In the genomic region with DNA sequence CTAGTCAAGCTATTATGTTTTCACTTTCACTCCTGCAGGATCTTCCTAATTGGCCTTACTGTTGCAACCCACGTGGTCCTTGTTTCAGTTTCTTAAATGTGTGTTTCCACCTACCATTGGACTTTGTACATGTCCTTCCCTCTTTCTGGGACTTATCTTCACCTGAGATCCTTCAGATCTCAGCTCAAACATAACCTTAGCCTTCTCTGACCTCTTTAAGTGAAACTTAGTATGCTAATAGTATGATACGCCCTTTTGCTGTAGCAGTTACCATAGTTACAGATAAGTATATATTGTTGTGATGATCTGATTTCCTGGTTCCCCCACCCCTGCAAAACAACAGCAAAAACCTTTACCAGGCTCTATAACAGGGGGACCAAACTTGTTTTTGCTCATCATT, we compare ENCODE assay signal across 16 cellular contexts. TPM values are rescaled to one million over a fixed set of nuclear protein-coding genes. Genes with fewer than 3 reads are reported as not detected.
DNase-seq lines count a peak whose midpoint lies in the region; ATAC-seq and TF ChIP-seq lines count a peak whose summit lies in the region.
"Had no signal": no experiment of that assay in that cellular context is flagged by ENCODE, and none has a peak within 500 bp of the region (broad histone marks: within the 10 kb centered on the region; RNA-seq: fewer than 3 reads in every experiment).

No MANE protein-coding gene starts in this region.

- intact Hi-C loops in CD14-positive monocyte (cut with micrococcal nuclease), result no loop called here

- no peak for TF ChIP-seq CTCF in CD14-positive monocyte (IDR thresholded peaks at IDR 0.05)

- no peaks in the 10 kb centered on the region for H3K9me3 ChIP-seq in CD8-positive, alpha-beta memory T cell (ENCODE audit: low read length)
- H3K9me3 ChIP-seq: BLaER1 had no signal

- POLR2A ChIA-PET in CD8-positive, alpha-beta memory T cell (lab: Charles Lee), result no interaction called here

- CTCF ChIA-PET in CD8-positive, alpha-beta memory T cell (lab: Charles Lee), result no interaction called here

- peaks cover 29% of the 10 kb centered on the region for H3K36me3 ChIP-seq in CD8-positive, alpha-beta memory T cell (ENCODE audit: insufficient read depth, low read length)

- no peak overlapping the region for H3K4me3 ChIP-seq in CD8-positive, alpha-beta memory T cell (ENCODE audit: low read length)
- H3K4me3 ChIP-seq: BLaER1, PC-9 had no signal

- no peaks in the 10 kb centered on the region for H3K4me1 ChIP-seq in CD8-positive, alpha-beta memory T cell (ENCODE audit: insufficient read depth, low read length)
- H3K4me1 ChIP-seq: BLaER1 had no signal

- H3K4me1 Mint-ChIP-seq in CD14-positive monocyte, result peaks cover 13% of the 10 kb centered on the region
- peaks cover 12 to 23% (median 12%) of the 10 kb centered on the region in 3 donors for H3K4me1 Mint-ChIP-seq in CD8-positive, alpha-beta memory T cell

- no peaks in the 10 kb centered on the region for H3K27me3 Mint-ChIP-seq in CD14-positive monocyte (ENCODE audit: low read depth in 3 of 3)
- no peaks in the 10 kb centered on the region for H3K27me3 Mint-ChIP-seq in CD8-positive, alpha-beta memory T cell
- H3K27me3 Mint-ChIP-seq: progenitor cell of endocrine pancreas had no signal

- no peak overlapping the region for H3K27ac ChIP-seq in CD8-positive, alpha-beta memory T cell (ENCODE audit: low read depth, low read length)
- H3K27ac ChIP-seq: BLaER1 had no signal

- H3K27ac Mint-ChIP-seq in CD14-positive monocyte, result peak overlapping the region; percentile 61 to 92 (median 79)
- H3K27ac Mint-ChIP-seq in CD8-positive, alpha-beta memory T cell, result peak overlapping the region in 6 of 8 donors; percentile 25 to 85 (median 67)
- H3K27ac Mint-ChIP-seq: progenitor cell of endocrine pancreas had no signal

- ATAC-seq in GM21737 (IDR thresholded peaks at IDR 0.05; ENCODE audit: unreplicated experiment) (no peak), left lobe of liver (no peak)
- ATAC-seq: SK-N-SH treated with all-trans-retinoic acid at 6 μM for 48 hours had no signal

- DNase-seq in CD14-positive monocyte (ENCODE audit: low spot score) (no peak), OCI-M1 (lab: John Stamatoyannopoulos, UW) (peak; percentile 24), erythroblast (lab: John Stamatoyannopoulos, UW) (peak; percentile 24 to 25), ureter (ENCODE audit: low spot score) (no peak), left lobe of liver (ENCODE audit: low spot score) (no peak), NCI-H2227 treated with DMSO at 0.1 percent for 48 hours (lab: John Stamatoyannopoulos, UW) (no peak)
- DNase-seq in CD8-positive, alpha-beta memory T cell, result peak in 1 of 5 donors; percentile 1
- DNase-seq: aorta, NCI-H1930, NCI-H526, substantia nigra had no signal

- H3K27me3 ChIP-seq in CD8-positive, alpha-beta memory T cell (ENCODE audit: insufficient read depth, low read length, poor library complexity, severe bottlenecking), result no peaks in the 10 kb centered on the region
- H3K27me3 ChIP-seq: BLaER1 had no signal

- no peak for TF ChIP-seq POLR2A in erythroblast (IDR thresholded peaks at IDR 0.05; ENCODE audit: low read length)

- H3K9me3 Mint-ChIP-seq in CD14-positive monocyte, result no peaks in the 10 kb centered on the region
- no peaks in the 10 kb centered on the region for H3K9me3 Mint-ChIP-seq in CD8-positive, alpha-beta memory T cell

- no peak overlapping the region for H3K4me3 Mint-ChIP-seq in CD14-positive monocyte
- H3K4me3 Mint-ChIP-seq in CD8-positive, alpha-beta memory T cell, result peak overlapping the region in 2 of 7 donors; percentile 8 to 16

- H3K36me3 Mint-ChIP-seq in CD14-positive monocyte, result peaks cover 47 to 60% of the 10 kb centered on the region in 2 donors
- H3K36me3 Mint-ChIP-seq in CD8-positive, alpha-beta memory T cell, result peaks cover 4 to 73% (median 17%) of the 10 kb centered on the region in 3 donors

RNA-seq across cellular contexts. Expression of gene U2SURP, which starts 35.2 kb away (rescaled TPM):
- 10 to 100 TPM; 51.4 to 70.4 TPM for polyA plus RNA-seq in CD14-positive monocyte
- 100 to 1,000 TPM; 146 to 148 TPM for total RNA-seq in CD8-positive, alpha-beta memory T cell
- polyA plus RNA-seq in CD8-positive, alpha-beta memory T cell, result 121 TPM
- total RNA-seq in ureter (125 TPM), left lobe of liver (25.6 TPM)

Comparison
In these comparisons a context has a peak if more than half of its experiments do, and no peak if none do; other contexts are left out.
1. DNase-seq: peak in OCI-M1 (single experiment) and erythroblast (2 of 2); none in CD14-positive monocyte (single experiment), ureter (single experiment), left lobe of liver (single experiment) and NCI-H2227 treated with DMSO at 0.1 percent for 48 hours (single experiment).